In the genomic region with DNA sequence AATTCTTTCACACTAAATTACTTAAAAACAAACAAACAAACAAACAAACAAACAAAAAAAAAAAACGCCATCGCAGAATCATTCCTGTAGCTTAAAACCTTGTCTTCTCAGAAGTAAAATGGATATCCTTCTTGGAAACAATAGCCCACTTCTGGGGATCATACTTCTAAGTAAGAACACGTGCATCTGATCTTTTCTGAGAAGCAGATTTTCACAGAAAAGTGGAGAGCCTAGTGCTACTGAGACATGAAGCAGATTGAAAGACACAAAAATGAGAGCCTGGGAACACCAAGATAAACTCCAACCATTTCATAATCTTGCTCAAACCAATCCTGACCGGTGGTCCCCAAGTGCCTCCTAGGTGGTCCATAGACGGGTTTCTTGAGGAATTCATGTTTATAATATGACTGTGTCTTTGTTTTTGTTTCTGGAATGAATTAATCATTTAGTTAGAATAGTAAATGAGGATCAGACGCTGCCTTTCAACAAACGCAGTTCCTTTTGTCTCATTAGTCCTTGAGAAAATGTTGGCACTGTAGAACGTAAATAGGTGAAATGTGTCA, we compare ENCODE assay signal across 25 cellular contexts.
"Had no signal": no experiment of that assay in that cellular context is flagged by ENCODE, and none has a peak within 500 bp of the region (broad histone marks: within the 10 kb centered on the region; RNA-seq: fewer than 3 reads in every experiment).

No MANE protein-coding gene starts in this region.

- H3K36me3 ChIP-seq: colonic mucosa, MG63, Peyer's patch, SJCRH30 had no signal

- H3K4me1 Mint-ChIP-seq: activated B cell treated with CpG ODN at 0.5 μM for 24 hours had no signal

- H3K27me3 ChIP-seq: colonic mucosa, MG63, Peyer's patch, SJCRH30 had no signal

- H3K27ac Mint-ChIP-seq: activated B cell treated with CpG ODN at 0.5 μM for 24 hours; activated naive CD4-positive, alpha-beta T cell treated with anti-CD3 and anti-CD28 coated beads, Interleukin-2, amount 50 U/mL, for 72 hours; activated T-cell treated with anti-CD3 and anti-CD28 coated beads, Interleukin-2, amount 50 U/mL, for 72 hours had no signal

- H3K4me3 Mint-ChIP-seq: activated B cell treated with CpG ODN at 0.5 μM for 24 hours; activated T-cell treated with anti-CD3 and anti-CD28 coated beads, Interleukin-2, amount 50 U/mL, for 72 hours had no signal

- H3K9me3 ChIP-seq: colonic mucosa, MG63, Peyer's patch, SJCRH30 had no signal

- H3K4me1 ChIP-seq: colonic mucosa, Peyer's patch had no signal

- H3K4me3 ChIP-seq: colonic mucosa, MG63, Peyer's patch, SJCRH30 had no signal

- ATAC-seq: activated naive CD4-positive, alpha-beta T cell treated with anti-CD3 and anti-CD28 coated beads, Interleukin-2, amount 50 U/mL, for 72 hours; SK-N-SH treated with all-trans-retinoic acid at 6 μM for 48 hours had no signal

- H3K36me3 Mint-ChIP-seq: activated naive CD4-positive, alpha-beta T cell treated with anti-CD3 and anti-CD28 coated beads, Interleukin-2, amount 50 U/mL, for 72 hours had no signal

- H3K9me3 Mint-ChIP-seq: activated B cell treated with CpG ODN at 0.5 μM for 24 hours; activated naive CD4-positive, alpha-beta T cell treated with anti-CD3 and anti-CD28 coated beads, Interleukin-2, amount 50 U/mL, for 72 hours had no signal

- H3K27ac ChIP-seq: colonic mucosa, Peyer's patch, RWPE1, SJCRH30 had no signal

- DNase-seq: activated B cell treated with CpG ODN at 0.5 μM for 24 hours; activated CD4-positive, alpha-beta T cell treated with anti-CD3 and anti-CD28 coated beads for 1 hour; activated CD4-positive, alpha-beta T cell treated with anti-CD3 and anti-CD28 coated beads, Interleukin-2, amount 50 U/mL, for 1 hour; activated CD8-positive, alpha-beta memory T cell treated with anti-CD3 and anti-CD28 coated beads for 24 hours; activated T-cell treated with anti-CD3 and anti-CD28 coated beads, Interleukin-2, amount 50 U/mL, for 72 hours; colonic mucosa; MG63; MV-4-11; NCI-H1092 treated with DMSO at 0.1 percent for 48 hours; NCI-H1417 treated with DMSO at 0.1 percent for 48 hours; NCI-H1694 treated with DMSO at 0.1 percent for 48 hours; NCI-H2029 treated with DMSO at 0.1 percent for 48 hours; NCI-H345; NCI-H510A; NCI-H526 treated with DMSO at 0.1 percent for 48 hours; NCI-H82; NK-92 treated with Interleukin-12 subunit alpha and Interleukin-12 subunit beta, amount 100 ng/mL, for 24 hours; Peyer's patch; Right ventricle myocardium superior; SJCRH30; T-helper 2 cell; T1000 had no signal
